ENCODE assay signal across 8 cellular contexts in genomic region chr22:38697055-38697980, GRCh38. TPM values are rescaled to one million over a fixed set of nuclear protein-coding genes. Genes with fewer than 3 reads are reported as not detected.
DNase-seq lines count a peak whose midpoint lies in the region; ATAC-seq and TF ChIP-seq lines count a peak whose summit lies in the region.

No MANE protein-coding gene starts in this region.

- peaks cover 0 to 4% of the 10 kb centered on the region in 2 donors for H3K27me3 Mint-ChIP-seq in CD4-positive, alpha-beta memory T cell
- H3K27me3 Mint-ChIP-seq in endodermal cell (ENCODE audit: insufficient read depth), result no peaks in the 10 kb centered on the region
- H3K27me3 Mint-ChIP-seq in neural crest cell (ENCODE audit: low read depth), result peaks cover 2% of the 10 kb centered on the region

- no peaks in the 10 kb centered on the region for H3K27me3 ChIP-seq in CD4-positive, alpha-beta memory T cell (ENCODE audit: insufficient read depth, low read length)
- H3K27me3 ChIP-seq in Peyer's patch (no peaks in the 10 kb centered on the region), endodermal cell (ENCODE audit: control insufficient read depth, insufficient read depth, low read length, poor library complexity, severe bottlenecking) (no peaks in the 10 kb centered on the region)

- peak in 1 of 2 donors; percentile 45 for TF ChIP-seq POLR2A in Peyer's patch (IDR thresholded peaks at IDR 0.05)

- H3K4me3 Mint-ChIP-seq in CD4-positive, alpha-beta memory T cell, result peak overlapping the region; percentile 17 to 93 (median 58)
- H3K4me3 Mint-ChIP-seq in endodermal cell (peak overlapping the region; percentile 82), neural crest cell (peak overlapping the region; percentile 94)

- H3K4me1 ChIP-seq in CD4-positive, alpha-beta memory T cell (ENCODE audit: insufficient read depth, low read length), result peaks cover 52% of the 10 kb centered on the region
- H3K4me1 ChIP-seq in Peyer's patch (peaks cover 0 to 68% (median 6%) of the 10 kb centered on the region in 4 donors), endodermal cell (ENCODE audit: control insufficient read depth, insufficient read depth, low read length) (peaks cover 5% of the 10 kb centered on the region)

- H3K4me3 ChIP-seq in CD4-positive, alpha-beta memory T cell (ENCODE audit: low read length in 2 of 2), result no peak overlapping the region
- peak overlapping the region in 2 of 4 donors; percentile 68 to 90 for H3K4me3 ChIP-seq in Peyer's patch
- peak overlapping the region; percentile 86 for H3K4me3 ChIP-seq in endodermal cell (ENCODE audit: low read length)

- H3K36me3 Mint-ChIP-seq in CD4-positive, alpha-beta memory T cell, result peaks cover 3 to 41% of the 10 kb centered on the region in 2 donors
- H3K36me3 Mint-ChIP-seq in endodermal cell (ENCODE audit: low read depth) (peaks cover 37% of the 10 kb centered on the region), neural crest cell (ENCODE audit: low read depth) (peaks cover 2% of the 10 kb centered on the region)

- H3K36me3 ChIP-seq in CD4-positive, alpha-beta memory T cell (ENCODE audit: insufficient read depth, low read length), result no peaks in the 10 kb centered on the region
- H3K36me3 ChIP-seq in Peyer's patch (peaks cover 0 to 2% (median 0%) of the 10 kb centered on the region in 3 donors), endodermal cell (ENCODE audit: control insufficient read depth, insufficient read depth, low read length) (peaks cover 11% of the 10 kb centered on the region)

- intact Hi-C loops in CD4-positive, alpha-beta memory T cell (cut with micrococcal nuclease), result no loop called here

- H3K4me1 Mint-ChIP-seq in CD4-positive, alpha-beta memory T cell, result peaks cover 58 to 78% (median 66%) of the 10 kb centered on the region in 4 donors
- peaks cover 35% of the 10 kb centered on the region for H3K4me1 Mint-ChIP-seq in endodermal cell
- peaks cover 46% of the 10 kb centered on the region for H3K4me1 Mint-ChIP-seq in neural crest cell

- POLR2A ChIA-PET in CD4-positive, alpha-beta memory T cell (lab: Charles Lee; ENCODE audit: partially characterized antibody), result interaction anchor here (1.1 to 8.5 kb wide), 7 partner anchors 9 to 54 kb away, joined by 3 to 84 read pairs (median 27); partner anchors contain the start of genes GTPBP1 and TOMM22

- 77 to 84% methylated on average over 10 of the region's 10 CpGs for WGBS in endodermal cell (ENCODE audit: insufficient coverage in 1 of 2, insufficient read length in 1 of 2), 2 experiments

- peaks cover 0 to 5% (median 0%) of the 10 kb centered on the region in 8 donors for H3K9me3 Mint-ChIP-seq in CD4-positive, alpha-beta memory T cell
- H3K9me3 Mint-ChIP-seq in endodermal cell, result no peaks in the 10 kb centered on the region
- no peaks in the 10 kb centered on the region for H3K9me3 Mint-ChIP-seq in neural crest cell

- peak in 1 of 5 donors; percentile 39 for DNase-seq in CD4-positive, alpha-beta memory T cell
- DNase-seq in Peyer's patch (peak in 1 of 3 donors; percentile 59), endodermal cell (no peak), neural crest cell (ENCODE audit: low read depth, low spot score) (no peak), GM03348 (ENCODE audit: low spot score) (no peak), cerebellar cortex (ENCODE audit: low spot score) (no peak), NCI-H1694 treated with DMSO at 0.1 percent for 48 hours (lab: John Stamatoyannopoulos, UW) (no peak)

- TF ChIP-seq CTCF in Peyer's patch (IDR thresholded peaks at IDR 0.05), result no peak
- TF ChIP-seq CTCF in endodermal cell (conservative IDR thresholded peaks at IDR 0.05), result no peak
- TF ChIP-seq CTCF in neural crest cell (conservative IDR thresholded peaks at IDR 0.05), result no peak

- H3K27ac ChIP-seq in CD4-positive, alpha-beta memory T cell (ENCODE audit: low read depth, low read length), result peak overlapping the region; percentile 36
- H3K27ac ChIP-seq in Peyer's patch (peak overlapping the region in 3 of 4 donors; percentile 75 to 100 (median 93)), endodermal cell (ENCODE audit: low read depth, low read length) (no peak overlapping the region)

- no peak overlapping the region for H3K9ac ChIP-seq in endodermal cell (ENCODE audit: extremely low read depth, low read length, poor library complexity, severe bottlenecking)

- peak overlapping the region; percentile 56 to 99 (median 80) for H3K27ac Mint-ChIP-seq in CD4-positive, alpha-beta memory T cell
- peak overlapping the region; percentile 6 for H3K27ac Mint-ChIP-seq in endodermal cell
- no peak overlapping the region for H3K27ac Mint-ChIP-seq in neural crest cell (ENCODE audit: unreplicated experiment)

- no peaks in the 10 kb centered on the region for H3K9me3 ChIP-seq in CD4-positive, alpha-beta memory T cell (ENCODE audit: control insufficient read depth in 1 of 2, low read length in 2 of 2)
- H3K9me3 ChIP-seq in Peyer's patch (no peaks in the 10 kb centered on the region), endodermal cell (ENCODE audit: control insufficient read depth, low read length) (no peaks in the 10 kb centered on the region)

- CTCF ChIA-PET in CD4-positive, alpha-beta memory T cell (lab: Charles Lee; ENCODE audit: partially characterized antibody), result interaction anchor here (1.2 to 5.2 kb wide), 2 partner anchors 16 to 72 kb away, joined by 3 to 49 read pairs; partner anchors contain the start of gene TOMM22

- ATAC-seq in HG03432 (IDR thresholded peaks at IDR 0.05; ENCODE audit: unreplicated experiment), result no peak

RNA-seq across cellular contexts. Expression of gene JOSD1, which starts 3.4 kb away (rescaled TPM):
- total RNA-seq in CD4-positive, alpha-beta memory T cell, result 10 to 100 TPM; 64.6 to 65.4 TPM
- 1 to 10 TPM; 8.0 to 9.6 TPM for polyA plus RNA-seq in CD4-positive, alpha-beta memory T cell
- total RNA-seq in Peyer's patch (100 to 1,000 TPM in 3 of 4 donors, 10 to 100 TPM in 1; 77.6 to 156 (median 121) TPM), endodermal cell (10 to 100 TPM; 21.2 to 26.7 TPM), neural crest cell (50.5 and 51.8 TPM in 2 replicates)
- 35.3 TPM for polyA plus RNA-seq in endodermal cell (2013, experiment 1 of 2)
- polyA plus RNA-seq in endodermal cell (2013, experiment 2 of 2), result 33.0 TPM

RNA-seq across cellular contexts. Expression of gene GTPBP1, which starts 8.4 kb away (rescaled TPM):
- total RNA-seq in CD4-positive, alpha-beta memory T cell, result 10 to 100 TPM; 94.1 to 96.6 TPM
- polyA plus RNA-seq in CD4-positive, alpha-beta memory T cell, result 10 to 100 TPM; 14.6 to 30.8 TPM
- total RNA-seq in Peyer's patch (100 to 1,000 TPM in 3 of 4 donors, 10 to 100 TPM in 1; 72.5 to 182 (median 131) TPM), endodermal cell (10 to 100 TPM; 79.0 to 86.1 TPM), neural crest cell (73.3 and 75.6 TPM in 2 replicates)
- 50.9 TPM for polyA plus RNA-seq in endodermal cell (2013, experiment 1 of 2)
- polyA plus RNA-seq in endodermal cell (2013, experiment 2 of 2), result 49.5 TPM

RNA-seq across cellular contexts. Expression of gene TOMM22, which starts 15.6 kb away (rescaled TPM):
- total RNA-seq in CD4-positive, alpha-beta memory T cell, result 10 to 100 TPM; 41.2 to 42.3 TPM
- 10 to 100 TPM; 60.3 to 78.9 TPM for polyA plus RNA-seq in CD4-positive, alpha-beta memory T cell
- total RNA-seq in Peyer's patch (10 to 100 TPM; 19.6 to 35.5 (median 28.9) TPM), endodermal cell (100 to 1,000 TPM; 114 to 119 TPM), neural crest cell (105 and 107 TPM in 2 replicates)
- polyA plus RNA-seq in endodermal cell (2013, experiment 1 of 2), result 88.4 TPM
- 72.7 TPM for polyA plus RNA-seq in endodermal cell (2013, experiment 2 of 2)

RNA-seq across cellular contexts. Expression of gene CBY1, which starts 40.9 kb away (rescaled TPM):
- total RNA-seq in CD4-positive, alpha-beta memory T cell, result 10 to 100 TPM; 30.4 to 35.2 TPM
- 10 to 100 TPM in 1 of 2 donors, 1 to 10 TPM in 1; 3.8 to 10.5 TPM for polyA plus RNA-seq in CD4-positive, alpha-beta memory T cell
- total RNA-seq in Peyer's patch, result 10 to 100 TPM in 2 of 4 donors, 1 to 10 TPM in 2; 6.6 to 19.5 (median 12.3) TPM
- total RNA-seq in endodermal cell, result 10 to 100 TPM; 40.7 to 60.9 TPM
- 40.6 TPM for polyA plus RNA-seq in endodermal cell (2013, experiment 1 of 2)
- polyA plus RNA-seq in endodermal cell (2013, experiment 2 of 2), result 40.8 TPM
- 39.1 and 39.4 TPM in 2 replicates for total RNA-seq in neural crest cell

RNA-seq across cellular contexts. Expression of gene FAM227A, which starts 41.1 kb away (rescaled TPM):
- total RNA-seq in CD4-positive, alpha-beta memory T cell, result under 1 TPM in 1 of 2 experiments, not detected in 1; 0.44 TPM
- not detected for polyA plus RNA-seq in CD4-positive, alpha-beta memory T cell
- total RNA-seq in Peyer's patch (10 to 100 TPM in 1 of 4 donors, 1 to 10 TPM in 1, not detected in 2; 2.6 to 18.2 TPM), endodermal cell (10 to 100 TPM in 1 of 2 donors, 1 to 10 TPM in 1; 9.1 to 14.9 TPM), neural crest cell (7.3 and 7.8 TPM in 2 replicates)
- 7.4 TPM for polyA plus RNA-seq in endodermal cell (2013, experiment 1 of 2)
- polyA plus RNA-seq in endodermal cell (2013, experiment 2 of 2), result 7.1 TPM
